ENCODE assay signal across 16 cellular contexts in the genomic region with DNA sequence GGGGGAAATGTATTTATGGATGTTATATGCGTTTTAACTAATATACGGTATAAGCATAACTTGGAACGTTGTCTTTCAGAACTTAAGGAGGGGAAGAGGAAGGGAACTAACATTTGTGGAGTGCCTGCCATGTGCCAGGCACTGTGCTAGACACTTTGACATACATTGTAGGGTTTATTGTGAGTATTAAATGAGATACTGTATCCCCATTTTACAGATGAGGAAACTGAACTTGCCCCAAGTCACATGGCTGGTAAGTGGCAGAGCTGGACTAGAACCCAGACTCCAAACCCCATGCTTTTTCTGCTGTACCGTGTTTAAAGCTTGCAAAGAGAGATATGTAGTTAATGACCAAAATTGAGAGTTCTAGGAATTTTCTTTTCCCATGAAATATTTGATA.
"Had no signal": no experiment of that assay in that cellular context is flagged by ENCODE, and none has a peak within 500 bp of the region (broad histone marks: within the 10 kb centered on the region; RNA-seq: fewer than 3 reads in every experiment).

No MANE protein-coding gene starts in this region.

- H3K9me3 Mint-ChIP-seq: endodermal cell, immature natural killer cell, nephron had no signal

- ATAC-seq: SK-N-SH treated with all-trans-retinoic acid at 6 μM for 48 hours, T-helper 17 cell had no signal

- H3K27me3 Mint-ChIP-seq: T-helper 17 cell had no signal

- DNase-seq: activated CD4-positive, CD25-positive, alpha-beta regulatory T cell; activated effector memory CD4-positive, alpha-beta T cell treated with anti-CD3 and anti-CD28 coated beads, Interleukin-2, amount 50 U/mL, for 16 hours; dorsolateral prefrontal cortex; endodermal cell; head of caudate nucleus; immature natural killer cell; mesendoderm; nucleus accumbens; SHP77 treated with DMSO at 0.1 percent for 48 hours; stimulated activated CD4-positive, alpha-beta T cell treated with anti-CD3 and anti-CD28 coated beads, Interleukin-15, amount 100 ng/mL, for 24 hours; stimulated activated CD4-positive, alpha-beta T cell treated with anti-CD3 and anti-CD28 coated beads, Interleukin-4, amount 100 ng/mL, for 1 hour; stimulated activated naive CD4-positive, alpha-beta T cell; T-helper 17 cell; trophoblast cell had no signal

- H3K4me3 Mint-ChIP-seq: endodermal cell, immature natural killer cell, nephron, T-helper 17 cell had no signal

- H3K36me3 Mint-ChIP-seq: immature natural killer cell had no signal

- H3K27ac Mint-ChIP-seq: endodermal cell, nephron had no signal
